Comparison of ENCODE assay signal across 8 cellular contexts in the genomic region with DNA sequence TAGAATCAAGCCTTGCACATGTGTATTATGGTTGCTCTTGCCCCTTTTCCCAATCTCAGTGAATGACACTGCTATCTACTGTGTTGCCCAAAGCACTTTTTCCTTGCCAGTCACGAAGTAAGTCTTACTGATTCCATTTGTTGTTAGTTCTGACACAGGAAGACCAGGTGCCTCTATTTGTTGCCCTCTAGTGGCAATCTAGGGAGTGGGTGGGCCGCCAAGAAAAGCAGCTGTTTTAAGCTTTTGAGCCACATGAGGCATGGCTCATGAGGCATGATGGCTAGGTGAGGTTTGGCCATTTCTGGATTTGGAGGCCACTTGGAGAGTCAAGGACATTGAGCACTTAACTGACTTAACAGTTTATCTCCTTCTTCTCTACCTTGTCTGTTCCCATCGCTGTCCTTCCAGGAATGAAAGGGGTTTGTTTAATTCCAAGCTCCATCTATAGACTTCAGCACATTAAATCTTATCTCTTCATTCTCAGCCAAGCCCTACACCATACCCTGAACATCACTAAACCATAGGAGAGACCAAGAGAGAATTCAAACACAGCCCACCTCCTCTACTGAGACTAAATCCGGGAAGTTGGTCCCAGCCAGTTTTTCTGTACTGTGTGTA.
A peak's percentile ranks its signal among the peaks of the same experiment; 100 is the strongest.
DNase-seq lines count a peak whose midpoint lies in the region; ATAC-seq and TF ChIP-seq lines count a peak whose summit lies in the region.

No MANE protein-coding gene starts in this region.

- H3K9me3 ChIP-seq in body of pancreas (no peaks in the 10 kb centered on the region), left lung (no peaks in the 10 kb centered on the region)

- TF ChIP-seq CTCF in body of pancreas (IDR thresholded peaks at IDR 0.05): peak; percentile 26 to 50 (median 41)
- peak; percentile 52 to 56 for TF ChIP-seq CTCF in left lung (IDR thresholded peaks at IDR 0.05)

- peak; percentile 2 for DNase-seq in DMS153 (lab: John Stamatoyannopoulos, UW)
- no peak for DNase-seq in DMS153 treated with DMSO at 0.1 percent for 48 hours (lab: John Stamatoyannopoulos, UW; ENCODE audit: unreplicated experiment)
- DNase-seq in Kasumi-1 (lab: John Stamatoyannopoulos, UW): peak; percentile 34 to 41
- DNase-seq in T-helper 22 cell (ENCODE audit: low read depth): peak; percentile 0
- DNase-seq in body of pancreas: peak; percentile 31 to 60 (median 40)
- no peak for DNase-seq in left lung
- DNase-seq in stimulated activated CD8-positive, alpha-beta memory T cell treated with anti-CD3 and anti-CD28 coated beads, Interleukin-4, amount 100 ng/mL, for 4 hours (ENCODE audit: low read depth in 2 of 2, low spot score in 1 of 2): peak; percentile 6 to 10

- H3K27me3 ChIP-seq in body of pancreas (no peaks in the 10 kb centered on the region), left lung (no peaks in the 10 kb centered on the region)

- no peak for TF ChIP-seq POLR2A in body of pancreas (IDR thresholded peaks at IDR 0.05)

- peaks cover 0 to 9% of the 10 kb centered on the region in 2 donors for H3K36me3 ChIP-seq in body of pancreas (replicated peaks in 1 of 2; ENCODE audit: insufficient read depth in 1 of 2, low read depth in 2 of 2)
- H3K36me3 ChIP-seq in left lung: peaks cover 0 to 6% of the 10 kb centered on the region in 2 donors

- H3K27ac ChIP-seq in body of pancreas (no peak overlapping the region), left lung (no peak overlapping the region)

- no peaks in the 10 kb centered on the region for H3K4me1 ChIP-seq in body of pancreas
- H3K4me1 ChIP-seq in left lung: no peaks in the 10 kb centered on the region

- WGBS in body of pancreas, 2 donors: 64 to 73% methylated on average over 4 of the region's 4 CpGs

- H3K4me3 ChIP-seq in body of pancreas (no peak overlapping the region), left lung (no peak overlapping the region)

- ATAC-seq in body of pancreas: peak; percentile 47
- peak; percentile 62 for ATAC-seq in left lung
- no peak for ATAC-seq in HG03521 (IDR thresholded peaks at IDR 0.05; ENCODE audit: unreplicated experiment)

- intact Hi-C loops in body of pancreas (cut with DNase I): no loop called here
- intact Hi-C loops in left lung (cut with DNase I): no loop called here

Comparison
In these comparisons a context has a peak if more than half of its experiments do, and no peak if none do; other contexts are left out.
1. DNase-seq: peak in DMS153 (single experiment), Kasumi-1 (2 of 2), T-helper 22 cell (single experiment), body of pancreas (4 of 4) and stimulated activated CD8-positive, alpha-beta memory T cell treated with anti-CD3 and anti-CD28 coated beads, Interleukin-4, amount 100 ng/mL, for 4 hours (2 of 2); none in DMS153 treated with DMSO at 0.1 percent for 48 hours (single experiment) and left lung (0 of 2).